ENCODE assay signal across 9 cellular contexts in the genomic region with DNA sequence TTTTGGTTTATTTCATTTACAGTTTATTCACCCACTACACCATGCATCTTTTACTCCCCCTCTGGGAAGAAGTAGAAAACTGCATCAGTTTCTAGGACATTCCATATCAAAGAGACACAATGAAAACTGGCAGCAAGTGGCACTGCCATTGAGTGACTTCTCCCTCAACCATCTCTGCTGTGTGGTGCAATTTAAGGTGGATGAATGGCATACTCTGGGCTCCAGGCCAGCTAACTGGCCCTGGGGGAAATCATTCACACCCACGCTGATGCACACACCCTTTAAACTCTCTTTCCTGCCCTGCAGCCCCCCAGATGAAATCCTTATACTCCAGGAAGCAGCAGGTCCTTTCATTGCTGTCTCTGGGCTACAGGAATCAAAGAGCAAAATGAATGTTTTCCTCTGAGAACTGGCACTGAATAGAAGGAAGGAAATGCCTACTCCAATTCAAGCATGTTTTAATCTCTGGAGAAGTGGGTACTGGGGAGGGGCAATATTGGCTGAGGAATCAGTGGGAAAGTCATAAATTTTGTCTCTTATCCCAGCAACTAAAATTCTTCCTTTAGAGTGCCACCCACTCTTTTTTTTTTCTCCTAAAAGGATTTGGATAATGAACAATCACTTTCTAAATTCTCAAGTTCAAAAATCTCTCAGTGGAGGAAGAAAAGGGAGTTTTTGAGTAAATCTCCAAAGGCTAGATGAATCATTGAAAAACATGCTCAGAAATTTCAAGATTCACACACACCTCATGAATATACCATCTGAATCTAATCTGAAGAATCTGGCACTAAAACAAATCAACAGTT. TPM values are rescaled to one million over a fixed set of nuclear protein-coding genes. Genes with fewer than 3 reads are reported as not detected.
DNase-seq lines count a peak whose midpoint lies in the region; ATAC-seq lines count a peak whose summit lies in the region.
"Had no signal": no experiment of that assay in that cellular context is flagged by ENCODE, and none has a peak within 500 bp of the region (broad histone marks: within the 10 kb centered on the region; RNA-seq: fewer than 3 reads in every experiment).

No MANE protein-coding gene starts in this region.

- peak overlapping the region; percentile 86 for H3K27ac ChIP-seq in epithelial cell of prostate

- ATAC-seq in GM18909 (IDR thresholded peaks at IDR 0.05; ENCODE audit: poor library complexity, unreplicated experiment), result no peak

- DNase-seq in EL (peak; percentile 80), NCI-H345 (lab: John Stamatoyannopoulos, UW) (peak; percentile 72), epithelial cell of prostate (ENCODE audit: low read depth, low spot score) (peak; percentile 36), pulmonary artery endothelial cell (ENCODE audit: low read depth, low spot score) (peak; percentile 40), SKM-1 (lab: John Stamatoyannopoulos, UW; ENCODE audit: unreplicated experiment) (no peak), hippocampal formation (lab: John Stamatoyannopoulos, UW) (no peak)
- no peak for DNase-seq in activated CD8-positive, alpha-beta memory T cell treated with anti-CD3 and anti-CD28 coated beads, Interleukin-2, amount 50 U/mL, for 48 hours

RNA-seq across cellular contexts. Expression of a gene that starts 16.9 kb away (rescaled TPM):
- under 0.01 TPM in 1 of 2 replicates, not detected in the other for total RNA-seq in pulmonary artery endothelial cell
- total RNA-seq: activated CD8-positive, alpha-beta memory T cell treated with anti-CD3 and anti-CD28 coated beads for 36 hours had no signal

Comparison
In these comparisons a context has a peak if more than half of its experiments do, and no peak if none do; other contexts are left out.
1. DNase-seq: peak in EL (single experiment), NCI-H345 (single experiment), epithelial cell of prostate (single experiment) and pulmonary artery endothelial cell (single experiment); none in SKM-1 (single experiment), activated CD8-positive, alpha-beta memory T cell treated with anti-CD3 and anti-CD28 coated beads, Interleukin-2, amount 50 U/mL, for 48 hours (single experiment) and hippocampal formation (0 of 2).